In the genomic region with DNA sequence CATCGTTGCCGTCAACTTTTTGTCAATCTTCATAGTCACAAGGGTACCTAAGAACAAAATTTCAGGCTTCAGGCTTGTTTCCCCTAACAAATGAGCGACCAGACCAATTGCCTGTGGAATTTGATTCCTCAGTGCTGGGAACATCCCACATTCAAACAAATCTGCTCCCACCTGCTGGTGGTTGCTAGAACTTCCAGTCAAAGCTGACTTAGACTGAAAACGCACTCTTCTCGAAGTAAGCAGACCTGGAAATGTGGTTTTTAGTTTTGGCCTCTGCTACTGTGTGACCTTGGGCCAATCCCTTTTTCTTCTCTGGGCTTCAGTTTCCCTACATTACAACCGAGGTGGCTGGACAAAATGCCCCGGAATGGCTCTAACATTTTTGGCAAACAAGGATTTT, we compare ENCODE assay signal across 1 cellular context.
TF ChIP-seq lines count a peak whose summit lies in the region.

No MANE protein-coding gene starts in this region.

TF ChIP-seq in GM23338, 12 proteins besides CTCF, POLR2A, EP300 and RAD21 (continued from another document):
- TF ChIP-seq, protein P1, sequence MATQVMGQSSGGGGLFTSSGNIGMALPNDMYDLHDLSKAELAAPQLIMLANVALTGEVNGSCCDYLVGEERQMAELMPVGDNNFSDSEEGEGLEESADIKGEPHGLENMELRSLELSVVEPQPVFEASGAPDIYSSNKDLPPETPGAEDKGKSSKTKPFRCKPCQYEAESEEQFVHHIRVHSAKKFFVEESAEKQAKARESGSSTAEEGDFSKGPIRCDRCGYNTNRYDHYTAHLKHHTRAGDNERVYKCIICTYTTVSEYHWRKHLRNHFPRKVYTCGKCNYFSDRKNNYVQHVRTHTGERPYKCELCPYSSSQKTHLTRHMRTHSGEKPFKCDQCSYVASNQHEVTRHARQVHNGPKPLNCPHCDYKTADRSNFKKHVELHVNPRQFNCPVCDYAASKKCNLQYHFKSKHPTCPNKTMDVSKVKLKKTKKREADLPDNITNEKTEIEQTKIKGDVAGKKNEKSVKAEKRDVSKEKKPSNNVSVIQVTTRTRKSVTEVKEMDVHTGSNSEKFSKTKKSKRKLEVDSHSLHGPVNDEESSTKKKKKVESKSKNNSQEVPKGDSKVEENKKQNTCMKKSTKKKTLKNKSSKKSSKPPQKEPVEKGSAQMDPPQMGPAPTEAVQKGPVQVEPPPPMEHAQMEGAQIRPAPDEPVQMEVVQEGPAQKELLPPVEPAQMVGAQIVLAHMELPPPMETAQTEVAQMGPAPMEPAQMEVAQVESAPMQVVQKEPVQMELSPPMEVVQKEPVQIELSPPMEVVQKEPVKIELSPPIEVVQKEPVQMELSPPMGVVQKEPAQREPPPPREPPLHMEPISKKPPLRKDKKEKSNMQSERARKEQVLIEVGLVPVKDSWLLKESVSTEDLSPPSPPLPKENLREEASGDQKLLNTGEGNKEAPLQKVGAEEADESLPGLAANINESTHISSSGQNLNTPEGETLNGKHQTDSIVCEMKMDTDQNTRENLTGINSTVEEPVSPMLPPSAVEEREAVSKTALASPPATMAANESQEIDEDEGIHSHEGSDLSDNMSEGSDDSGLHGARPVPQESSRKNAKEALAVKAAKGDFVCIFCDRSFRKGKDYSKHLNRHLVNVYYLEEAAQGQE (IDR thresholded peaks at IDR 0.05; ENCODE audit: unreplicated experiment) = no peak
- TF ChIP-seq POLR2AphosphoS5 (IDR thresholded peaks at IDR 0.05; ENCODE audit: low read depth) (no peak), ZNF331 (CRISPR knock-in tag; IDR thresholded peaks at IDR 0.05; ENCODE audit: low read depth) (no peak), EZH2 (IDR thresholded peaks at IDR 0.05; ENCODE audit: low read depth, unreplicated experiment) (no peak), STAT1 (IDR thresholded peaks at IDR 0.05; ENCODE audit: unreplicated experiment) (no peak), NANOG (IDR thresholded peaks at IDR 0.05; ENCODE audit: borderline replicate concordance) (no peak), EZH2phosphoT487 (IDR thresholded peaks at IDR 0.05; ENCODE audit: unreplicated experiment) (no peak), ZNF114 (CRISPR knock-in tag; IDR thresholded peaks at IDR 0.05) (no peak)
